Comparison of ENCODE assay signal across 17 cellular contexts in the genomic region with DNA sequence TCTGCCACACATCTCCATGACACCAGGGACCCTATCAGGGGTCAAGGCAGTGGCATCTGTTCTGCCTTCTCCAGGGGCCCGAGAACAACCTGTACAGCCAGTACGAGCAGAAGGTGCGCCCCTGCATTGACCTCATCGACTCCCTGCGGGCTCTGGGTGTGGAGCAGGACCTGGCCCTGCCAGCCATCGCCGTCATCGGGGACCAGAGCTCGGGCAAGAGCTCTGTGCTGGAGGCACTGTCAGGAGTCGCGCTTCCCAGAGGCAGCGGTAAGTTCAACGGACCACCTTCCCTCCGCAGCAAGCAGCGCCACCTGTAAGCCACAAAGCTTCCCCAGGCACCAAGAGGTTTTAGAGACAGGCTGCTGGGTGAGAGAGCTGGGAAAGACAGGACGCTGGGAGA.
"Had no signal": no experiment of that assay in that cellular context is flagged by ENCODE, and none has a peak within 500 bp of the region (broad histone marks: within the 10 kb centered on the region; RNA-seq: fewer than 3 reads in every experiment).

No MANE protein-coding gene starts in this region.

- DNase-seq: activated B cell treated with CpG ODN at 0.5 μM for 24 hours; activated CD4-positive, alpha-beta T cell treated with anti-CD3 and anti-CD28 coated beads for 48 hours; activated naive CD4-positive, alpha-beta T cell; adrenal gland; cortex of kidney; mesenchymal stem cell; naive thymus-derived CD4-positive, alpha-beta T cell; stimulated activated CD4-positive, alpha-beta T cell treated with anti-CD3 and anti-CD28 coated beads, Interleukin-1b, Interleukin-23, amount 100 ng/mL, for 48 hours; stimulated activated CD8-positive, alpha-beta memory T cell treated with anti-CD3 and anti-CD28 coated beads, Interleukin-4, amount 100 ng/mL, for 48 hours; SW 1271 had no signal

- H3K79me2 ChIP-seq: parathyroid adenoma had no signal

- H2AFZ ChIP-seq: parathyroid adenoma had no signal

- H3K27me3 Mint-ChIP-seq: activated B cell treated with CpG ODN at 0.5 μM for 24 hours; naive thymus-derived CD4-positive, alpha-beta T cell; stimulated activated naive CD8-positive, alpha-beta T cell treated with anti-CD3 and anti-CD28 coated beads, Interleukin-15, Interleukin-2, amounts not matched to agents 100 ng/mL and 50 ng/mL, for 24 hours had no signal

- H3K9me3 ChIP-seq: adrenal gland, breast epithelium, gastroesophageal sphincter, heart left ventricle, tibial nerve had no signal

- H3K4me3 Mint-ChIP-seq: activated B cell treated with CpG ODN at 0.5 μM for 24 hours; naive thymus-derived CD4-positive, alpha-beta T cell; stimulated activated naive CD8-positive, alpha-beta T cell treated with anti-CD3 and anti-CD28 coated beads, Interleukin-15, Interleukin-2, amounts not matched to agents 100 ng/mL and 50 ng/mL, for 24 hours; T-helper 2 cell treated with Interferon-gamma antibody and Interleukin-4, amounts not matched to agents 5 μg/mL and 100 μg/mL, for 36 hours had no signal

- H3K27ac ChIP-seq: adrenal gland, breast epithelium, gastroesophageal sphincter, heart left ventricle, parathyroid adenoma, tibial nerve had no signal

- H3K27ac Mint-ChIP-seq: activated B cell treated with CpG ODN at 0.5 μM for 24 hours; stimulated activated naive CD8-positive, alpha-beta T cell treated with anti-CD3 and anti-CD28 coated beads, Interleukin-15, Interleukin-2, amounts not matched to agents 100 ng/mL and 50 ng/mL, for 24 hours; T-helper 2 cell treated with Interferon-gamma antibody and Interleukin-4, amounts not matched to agents 5 μg/mL and 100 μg/mL, for 36 hours had no signal

- H3K9ac ChIP-seq: parathyroid adenoma had no signal

- H3K9me3 Mint-ChIP-seq: activated B cell treated with CpG ODN at 0.5 μM for 24 hours; naive thymus-derived CD4-positive, alpha-beta T cell; stimulated activated naive CD8-positive, alpha-beta T cell treated with anti-CD3 and anti-CD28 coated beads, Interleukin-15, Interleukin-2, amounts not matched to agents 100 ng/mL and 50 ng/mL, for 24 hours; T-helper 2 cell treated with Interferon-gamma antibody and Interleukin-4, amounts not matched to agents 5 μg/mL and 100 μg/mL, for 36 hours had no signal

- ATAC-seq: gastroesophageal sphincter; heart left ventricle; naive thymus-derived CD4-positive, alpha-beta T cell had no signal

- H3K4me3 ChIP-seq: adrenal gland, breast epithelium, gastroesophageal sphincter, heart left ventricle, tibial nerve had no signal

- H3K27me3 ChIP-seq: adrenal gland, breast epithelium, heart left ventricle, tibial nerve had no signal

- H3K36me3 ChIP-seq: adrenal gland, breast epithelium had no signal

- H3K4me1 ChIP-seq: adrenal gland, breast epithelium, gastroesophageal sphincter, parathyroid adenoma, tibial nerve had no signal
